In the genomic region with DNA sequence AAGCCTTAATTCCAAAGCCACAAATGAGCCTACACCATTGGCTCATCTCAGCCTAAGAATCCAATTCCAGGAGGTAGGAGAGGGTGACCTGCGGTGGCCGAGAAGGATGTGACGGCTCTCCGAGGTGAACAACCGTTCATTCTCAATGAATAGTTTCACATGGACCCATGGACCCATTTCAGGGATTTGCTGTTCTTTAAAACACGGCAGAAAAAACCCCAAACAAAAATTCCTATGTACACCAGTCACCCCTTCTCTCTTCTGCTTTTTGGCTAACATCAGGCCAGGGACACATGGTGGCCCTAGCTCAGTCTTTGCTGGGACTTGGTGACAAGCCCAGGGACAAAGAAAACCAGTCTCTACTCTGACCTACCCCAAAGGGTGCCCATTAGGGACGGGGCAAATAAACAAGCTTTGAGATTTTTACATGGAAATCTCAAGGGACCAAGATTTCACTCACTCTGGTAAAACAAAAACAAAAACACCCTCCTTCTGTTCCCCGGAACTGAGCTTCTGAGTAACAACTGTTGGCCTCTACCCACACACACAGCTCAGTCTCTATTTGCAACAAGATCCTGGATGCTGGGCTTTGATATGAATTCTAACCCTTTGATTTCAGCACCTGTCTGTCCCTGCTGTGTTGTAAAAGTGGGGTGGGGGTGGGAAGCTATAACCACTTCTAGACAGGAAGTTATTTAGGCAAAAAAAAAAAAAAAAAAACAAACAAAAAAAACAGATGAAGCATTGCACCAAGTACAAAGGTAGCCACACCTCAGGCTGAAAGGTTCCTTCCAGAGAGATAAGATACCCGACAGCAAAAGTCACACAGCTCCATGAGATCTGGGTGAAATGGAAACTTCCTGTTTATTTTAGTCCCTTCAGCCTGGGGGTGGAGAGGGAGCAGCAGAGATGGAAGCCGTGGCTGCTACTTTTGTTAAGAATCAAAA, we compare ENCODE assay signal across 9 cellular contexts. TPM values are rescaled to one million over a fixed set of nuclear protein-coding genes. Genes with fewer than 3 reads are reported as not detected.
DNase-seq lines count a peak whose midpoint lies in the region; ATAC-seq and TF ChIP-seq lines count a peak whose summit lies in the region.
"Had no signal": no experiment of that assay in that cellular context is flagged by ENCODE, and none has a peak within 500 bp of the region (broad histone marks: within the 10 kb centered on the region; RNA-seq: fewer than 3 reads in every experiment).

No MANE protein-coding gene starts in this region.

- TF ChIP-seq CTCF in tibial artery (IDR thresholded peaks at IDR 0.05), result no peak
- TF ChIP-seq CTCF in foreskin keratinocyte (conservative IDR thresholded peaks at IDR 0.05), result no peak

- H3K27me3 ChIP-seq in esophagus (ENCODE audit: control insufficient read depth in 1 of 2, insufficient read depth in 2 of 2, low read length in 2 of 2) (no peaks in the 10 kb centered on the region), tibial artery (no peaks in the 10 kb centered on the region), foreskin keratinocyte (no peaks in the 10 kb centered on the region)

- H3K36me3 ChIP-seq in esophagus (ENCODE audit: control insufficient read depth in 2 of 2, insufficient read depth in 2 of 2, low read length in 1 of 2) (no peaks in the 10 kb centered on the region), tibial artery (no peaks in the 10 kb centered on the region)
- H3K36me3 ChIP-seq: prostate gland had no signal

- no peaks in the 10 kb centered on the region for H3K9me3 ChIP-seq in esophagus (ENCODE audit: control insufficient read depth in 2 of 2, insufficient read depth in 1 of 2, low read depth in 1 of 2, low read length in 1 of 2)
- no peaks in the 10 kb centered on the region for H3K9me3 ChIP-seq in tibial artery
- H3K9me3 ChIP-seq: prostate gland had no signal

- H3K27ac ChIP-seq in esophagus (ENCODE audit: low read depth in 2 of 2, low read length in 1 of 2), result peak overlapping the region; percentile 82 to 88
- no peak overlapping the region for H3K27ac ChIP-seq in tibial artery
- no peak overlapping the region for H3K27ac ChIP-seq in foreskin keratinocyte
- H3K27ac ChIP-seq: prostate gland had no signal

- WGBS in esophagus, 2 donors, result 59 to 64% methylated on average over 10 of the region's 10 CpGs

- peak; percentile 35 for DNase-seq in NOMO-1 treated with DMSO at 0.1 percent for 48 hours (lab: John Stamatoyannopoulos, UW; ENCODE audit: unreplicated experiment)
- no peak for DNase-seq in NOMO-1 (lab: John Stamatoyannopoulos, UW; ENCODE audit: unreplicated experiment in 2 of 2)
- peak; percentile 5 for DNase-seq in T follicular helper cell (ENCODE audit: low read depth)
- peak; percentile 19 for DNase-seq in stimulated activated CD4-positive, alpha-beta T cell treated with anti-CD3 and anti-CD28 coated beads, Interleukin-4, amount 100 ng/mL, for 24 hours
- DNase-seq in tibial artery, result no peak
- DNase-seq in foreskin keratinocyte, result no peak
- DNase-seq in Kasumi-1 (lab: John Stamatoyannopoulos, UW), result no peak

- no peak for ATAC-seq in foreskin keratinocyte

- H3K4me1 ChIP-seq in esophagus (ENCODE audit: control insufficient read depth in 2 of 2, insufficient read depth in 2 of 2, low read length in 1 of 2) (peaks cover 0 to 3% of the 10 kb centered on the region in 2 donors), tibial artery (no peaks in the 10 kb centered on the region), foreskin keratinocyte (peaks cover 4% of the 10 kb centered on the region)
- H3K4me1 ChIP-seq: prostate gland had no signal

- intact Hi-C loops in tibial artery (cut with DNase I; ENCODE audit: low total_unique reads), result no loop called here

- H3K4me3 ChIP-seq in esophagus (ENCODE audit: low read depth in 1 of 2, low read length in 2 of 2) (no peak overlapping the region), tibial artery (no peak overlapping the region)
- H3K4me3 ChIP-seq: prostate gland had no signal

RNA-seq across cellular contexts. Expression of gene DDX3X, which starts 49.0 kb away (rescaled TPM):
- polyA plus RNA-seq in esophagus, result 100 to 1,000 TPM in 1 of 2 donors, 10 to 100 TPM in 1; 63.5 to 111 TPM
- 116 and 135 TPM in 2 replicates for total RNA-seq in foreskin keratinocyte
- 30.0 and 36.8 TPM in 2 replicates for polyA plus RNA-seq in foreskin keratinocyte

Comparison
In these comparisons a context has a peak if more than half of its experiments do, and no peak if none do; other contexts are left out.
1. DNase-seq: peak in NOMO-1 treated with DMSO at 0.1 percent for 48 hours (single experiment), T follicular helper cell (single experiment) and stimulated activated CD4-positive, alpha-beta T cell treated with anti-CD3 and anti-CD28 coated beads, Interleukin-4, amount 100 ng/mL, for 24 hours (single experiment); none in NOMO-1 (0 of 2), tibial artery (0 of 2), foreskin keratinocyte (0 of 2) and Kasumi-1 (0 of 2).
2. H3K27ac ChIP-seq: peak in esophagus (2 of 2); none in tibial artery (0 of 2) and foreskin keratinocyte (single experiment).